In genomic region chr10:91023708-91024438, GRCh38 we compare ENCODE assay signal across 15 cellular contexts.
DNase-seq lines count a peak whose midpoint lies in the region; ATAC-seq and TF ChIP-seq lines count a peak whose summit lies in the region.
"Had no signal": no experiment of that assay in that cellular context is flagged by ENCODE, and none has a peak within 500 bp of the region (broad histone marks: within the 10 kb centered on the region; RNA-seq: fewer than 3 reads in every experiment).

No MANE protein-coding gene starts in this region.

- DNase-seq in Right ventricle myocardium inferior (ENCODE audit: missing footprints), result no peak
- no peak for DNase-seq in cardiac septum (ENCODE audit: low spot score)
- DNase-seq in psoas muscle, result no peak
- no peak for DNase-seq in NCI-H748 treated with DMSO at 0.1 percent for 48 hours (lab: John Stamatoyannopoulos, UW)
- DNase-seq in amniotic stem cell (lab: John Stamatoyannopoulos, UW), result no peak
- no peak for DNase-seq in OCI-M1 (lab: John Stamatoyannopoulos, UW)
- DNase-seq: activated CD4-positive, alpha-beta T cell treated with anti-CD3 and anti-CD28 coated beads for 48 hours; activated CD8-positive, alpha-beta memory T cell treated with anti-CD3 and anti-CD28 coated beads, Interleukin-2, amount 50 U/mL, for 48 hours; glutamatergic neuron; MV-4-11; NCI-H2081; NCI-H524 treated with DMSO at 0.1 percent for 48 hours; transverse colon had no signal

- no peak overlapping the region for H3K4me3 ChIP-seq in psoas muscle
- H3K4me3 ChIP-seq: transverse colon had no signal

- H3K9me3 ChIP-seq in psoas muscle, result no peaks in the 10 kb centered on the region
- H3K9me3 ChIP-seq: transverse colon had no signal

- WGBS in psoas muscle, 3 donors, result 58 to 70% (median 69%) methylated on average over 7 of the region's 7 CpGs

- H3K27ac ChIP-seq in layer of hippocampus (ENCODE audit: low read depth, low read length) (peak overlapping the region; percentile 92), psoas muscle (peak overlapping the region; percentile 46)

- peaks cover 26% of the 10 kb centered on the region for H3K4me1 ChIP-seq in psoas muscle
- H3K4me1 ChIP-seq: transverse colon had no signal

- H3K27me3 ChIP-seq in layer of hippocampus (ENCODE audit: control insufficient read depth, insufficient read depth, low read length) (no peaks in the 10 kb centered on the region), psoas muscle (ENCODE audit: insufficient read depth in 3 of 3, low read length in 2 of 3) (no peaks in the 10 kb centered on the region)
- H3K27me3 ChIP-seq: transverse colon had no signal

- intact Hi-C loops in Right ventricle myocardium inferior (cut with DNase I), result no loop called here
- intact Hi-C loops in cardiac septum (cut with DNase I), result loop anchor here (5.0 kb wide), 1 partner anchor 223 kb away; no protein-coding TSS in a partner anchor
- intact Hi-C loops in psoas muscle (cut with DNase I), result no loop called here

- no peak for TF ChIP-seq CTCF in psoas muscle (IDR thresholded peaks at IDR 0.05)

- H3K36me3 ChIP-seq in psoas muscle (ENCODE audit: insufficient read depth in 1 of 2, low read depth in 1 of 2), result no peaks in the 10 kb centered on the region
- H3K36me3 ChIP-seq: transverse colon had no signal

- peak; percentile 81 for ATAC-seq in Right ventricle myocardium inferior
- ATAC-seq in psoas muscle, result no peak
- ATAC-seq in activated CD4-positive, CD25-positive, alpha-beta regulatory T cell treated with anti-CD3 and anti-CD28 coated beads, Interleukin-2, amount 50 U/mL, for 24 hours, result no peak
